Comparison of ENCODE assay signal across 1 cellular context in the genomic region with DNA sequence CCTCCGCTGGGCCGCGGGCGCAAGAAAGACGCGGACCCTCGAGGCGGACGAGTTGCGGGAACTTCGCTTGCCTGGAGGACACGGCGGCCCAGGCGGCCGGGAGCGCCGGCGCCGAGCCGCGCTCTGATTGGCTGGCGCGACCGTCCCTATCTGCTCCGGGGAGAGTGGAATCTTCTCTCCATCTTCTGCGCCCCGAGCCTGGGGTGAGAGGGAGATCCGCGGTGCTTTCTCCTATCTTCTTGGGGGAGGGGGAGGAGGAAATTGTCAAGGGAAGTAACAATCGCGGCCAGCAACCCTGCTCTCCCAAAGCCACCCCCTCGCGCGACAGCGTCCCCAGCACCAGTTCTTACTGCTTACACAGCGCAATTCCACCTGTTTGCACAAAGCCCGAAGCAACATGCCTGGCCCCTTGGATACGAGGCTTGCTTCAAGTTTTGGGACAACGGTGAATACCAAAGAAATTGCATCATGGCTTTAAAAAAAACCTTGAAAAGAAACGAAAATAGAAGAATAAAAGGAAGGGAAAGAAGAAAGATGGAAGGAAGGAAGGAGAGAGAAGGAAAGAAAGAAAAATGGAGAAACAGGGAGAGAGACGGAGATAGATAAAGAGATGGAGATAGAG.
TF ChIP-seq lines count a peak whose summit lies in the region.

No MANE protein-coding gene starts in this region.

TF ChIP-seq in HEK293, 187 proteins besides CTCF, POLR2A, EP300 and RAD21 (continued from another document):
- TF ChIP-seq, protein P1, sequence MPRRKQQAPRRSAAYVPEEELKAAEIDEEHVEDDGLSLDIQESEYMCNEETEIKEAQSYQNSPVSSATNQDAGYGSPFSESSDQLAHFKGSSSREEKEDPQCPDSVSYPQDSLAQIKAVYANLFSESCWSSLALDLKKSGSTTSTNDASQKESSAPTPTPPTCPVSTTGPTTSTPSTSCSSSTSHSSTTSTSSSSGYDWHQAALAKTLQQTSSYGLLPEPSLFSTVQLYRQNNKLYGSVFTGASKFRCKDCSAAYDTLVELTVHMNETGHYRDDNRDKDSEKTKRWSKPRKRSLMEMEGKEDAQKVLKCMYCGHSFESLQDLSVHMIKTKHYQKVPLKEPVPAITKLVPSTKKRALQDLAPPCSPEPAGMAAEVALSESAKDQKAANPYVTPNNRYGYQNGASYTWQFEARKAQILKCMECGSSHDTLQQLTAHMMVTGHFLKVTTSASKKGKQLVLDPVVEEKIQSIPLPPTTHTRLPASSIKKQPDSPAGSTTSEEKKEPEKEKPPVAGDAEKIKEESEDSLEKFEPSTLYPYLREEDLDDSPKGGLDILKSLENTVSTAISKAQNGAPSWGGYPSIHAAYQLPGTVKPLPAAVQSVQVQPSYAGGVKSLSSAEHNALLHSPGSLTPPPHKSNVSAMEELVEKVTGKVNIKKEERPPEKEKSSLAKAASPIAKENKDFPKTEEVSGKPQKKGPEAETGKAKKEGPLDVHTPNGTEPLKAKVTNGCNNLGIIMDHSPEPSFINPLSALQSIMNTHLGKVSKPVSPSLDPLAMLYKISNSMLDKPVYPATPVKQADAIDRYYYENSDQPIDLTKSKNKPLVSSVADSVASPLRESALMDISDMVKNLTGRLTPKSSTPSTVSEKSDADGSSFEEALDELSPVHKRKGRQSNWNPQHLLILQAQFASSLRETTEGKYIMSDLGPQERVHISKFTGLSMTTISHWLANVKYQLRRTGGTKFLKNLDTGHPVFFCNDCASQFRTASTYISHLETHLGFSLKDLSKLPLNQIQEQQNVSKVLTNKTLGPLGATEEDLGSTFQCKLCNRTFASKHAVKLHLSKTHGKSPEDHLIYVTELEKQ (tag by site-specific recombination; IDR thresholded peaks at IDR 0.05; ENCODE audit: borderline replicate concordance) = no peak
- TF ChIP-seq ZNF112 (tag by site-specific recombination; IDR thresholded peaks at IDR 0.05) (no peak), SCRT2 (tag by site-specific recombination; IDR thresholded peaks at IDR 0.05) (peak; percentile 95), ZNF133 (tag by site-specific recombination; IDR thresholded peaks at IDR 0.05) (no peak), ZNF350 (tag by site-specific recombination; IDR thresholded peaks at IDR 0.05) (no peak), SCRT1 (tag by site-specific recombination; IDR thresholded peaks at IDR 0.05; ENCODE audit: borderline replicate concordance) (peak; percentile 80; the same call in 1 of the 2 replicates), ZIC2 (tag by site-specific recombination; IDR thresholded peaks at IDR 0.05) (no peak), ZNF292 (tag by site-specific recombination; IDR thresholded peaks at IDR 0.05; ENCODE audit: borderline replicate concordance, low read depth) (no peak), ZNF510 (tag by site-specific recombination; IDR thresholded peaks at IDR 0.05; ENCODE audit: insufficient replicate concordance) (no peak), ZNF248 (tag by site-specific recombination; IDR thresholded peaks at IDR 0.05) (no peak), ZNF341 (tag by site-specific recombination; IDR thresholded peaks at IDR 0.05; ENCODE audit: low read depth) (0 out of 2 replicates have a peak, but pooled peaks have one; percentile 22), ZNF121 (tag by site-specific recombination; IDR thresholded peaks at IDR 0.05) (no peak), ZNF830 (tag by site-specific recombination; IDR thresholded peaks at IDR 0.05; ENCODE audit: low read depth) (no peak), ZNF174 (tag by site-specific recombination; IDR thresholded peaks at IDR 0.05) (no peak), ZSCAN30 (tag by site-specific recombination; IDR thresholded peaks at IDR 0.05) (no peak), ZNF114 (tag by site-specific recombination; IDR thresholded peaks at IDR 0.05) (no peak), ZNF302 (tag by site-specific recombination; IDR thresholded peaks at IDR 0.05; ENCODE audit: low read depth) (no peak), ZNF19 (tag by site-specific recombination; IDR thresholded peaks at IDR 0.05; ENCODE audit: low read depth) (no peak), ZNF843 (tag by site-specific recombination; IDR thresholded peaks at IDR 0.05) (no peak), ZNF223 (tag by site-specific recombination; IDR thresholded peaks at IDR 0.05) (no peak), ZNF366 (tag by site-specific recombination; conservative IDR thresholded peaks at IDR 0.05) (peak; percentile 68), ZNF274 (IDR thresholded peaks at IDR 0.05; ENCODE audit: low read length) (no peak), ZNF274 (tag by site-specific recombination; IDR thresholded peaks at IDR 0.05; ENCODE audit: borderline replicate concordance) (no peak), ZNF544 (tag by site-specific recombination; IDR thresholded peaks at IDR 0.05) (no peak)
- TF ChIP-seq, protein P2, sequence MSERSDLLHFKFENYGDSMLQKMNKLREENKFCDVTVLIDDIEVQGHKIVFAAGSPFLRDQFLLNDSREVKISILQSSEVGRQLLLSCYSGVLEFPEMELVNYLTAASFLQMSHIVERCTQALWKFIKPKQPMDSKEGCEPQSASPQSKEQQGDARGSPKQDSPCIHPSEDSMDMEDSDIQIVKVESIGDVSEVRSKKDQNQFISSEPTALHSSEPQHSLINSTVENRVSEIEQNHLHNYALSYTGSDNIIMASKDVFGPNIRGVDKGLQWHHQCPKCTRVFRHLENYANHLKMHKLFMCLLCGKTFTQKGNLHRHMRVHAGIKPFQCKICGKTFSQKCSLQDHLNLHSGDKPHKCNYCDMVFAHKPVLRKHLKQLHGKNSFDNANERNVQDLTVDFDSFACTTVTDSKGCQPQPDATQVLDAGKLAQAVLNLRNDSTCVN (tag by site-specific recombination; optimal IDR thresholded peaks at IDR 0.05) = peak; percentile 36
- TF ChIP-seq, protein P3, sequence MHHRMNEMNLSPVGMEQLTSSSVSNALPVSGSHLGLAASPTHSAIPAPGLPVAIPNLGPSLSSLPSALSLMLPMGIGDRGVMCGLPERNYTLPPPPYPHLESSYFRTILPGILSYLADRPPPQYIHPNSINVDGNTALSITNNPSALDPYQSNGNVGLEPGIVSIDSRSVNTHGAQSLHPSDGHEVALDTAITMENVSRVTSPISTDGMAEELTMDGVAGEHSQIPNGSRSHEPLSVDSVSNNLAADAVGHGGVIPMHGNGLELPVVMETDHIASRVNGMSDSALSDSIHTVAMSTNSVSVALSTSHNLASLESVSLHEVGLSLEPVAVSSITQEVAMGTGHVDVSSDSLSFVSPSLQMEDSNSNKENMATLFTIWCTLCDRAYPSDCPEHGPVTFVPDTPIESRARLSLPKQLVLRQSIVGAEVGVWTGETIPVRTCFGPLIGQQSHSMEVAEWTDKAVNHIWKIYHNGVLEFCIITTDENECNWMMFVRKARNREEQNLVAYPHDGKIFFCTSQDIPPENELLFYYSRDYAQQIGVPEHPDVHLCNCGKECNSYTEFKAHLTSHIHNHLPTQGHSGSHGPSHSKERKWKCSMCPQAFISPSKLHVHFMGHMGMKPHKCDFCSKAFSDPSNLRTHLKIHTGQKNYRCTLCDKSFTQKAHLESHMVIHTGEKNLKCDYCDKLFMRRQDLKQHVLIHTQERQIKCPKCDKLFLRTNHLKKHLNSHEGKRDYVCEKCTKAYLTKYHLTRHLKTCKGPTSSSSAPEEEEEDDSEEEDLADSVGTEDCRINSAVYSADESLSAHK (tag by site-specific recombination; IDR thresholded peaks at IDR 0.05) = no peak
- TF ChIP-seq, protein P4, sequence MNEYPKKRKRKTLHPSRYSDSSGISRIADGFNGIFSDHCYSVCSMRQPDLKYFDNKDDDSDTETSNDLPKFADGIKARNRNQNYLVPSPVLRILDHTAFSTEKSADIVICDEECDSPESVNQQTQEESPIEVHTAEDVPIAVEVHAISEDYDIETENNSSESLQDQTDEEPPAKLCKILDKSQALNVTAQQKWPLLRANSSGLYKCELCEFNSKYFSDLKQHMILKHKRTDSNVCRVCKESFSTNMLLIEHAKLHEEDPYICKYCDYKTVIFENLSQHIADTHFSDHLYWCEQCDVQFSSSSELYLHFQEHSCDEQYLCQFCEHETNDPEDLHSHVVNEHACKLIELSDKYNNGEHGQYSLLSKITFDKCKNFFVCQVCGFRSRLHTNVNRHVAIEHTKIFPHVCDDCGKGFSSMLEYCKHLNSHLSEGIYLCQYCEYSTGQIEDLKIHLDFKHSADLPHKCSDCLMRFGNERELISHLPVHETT (tag by site-specific recombination; IDR thresholded peaks at IDR 0.05) = no peak
- TF ChIP-seq, protein P5, sequence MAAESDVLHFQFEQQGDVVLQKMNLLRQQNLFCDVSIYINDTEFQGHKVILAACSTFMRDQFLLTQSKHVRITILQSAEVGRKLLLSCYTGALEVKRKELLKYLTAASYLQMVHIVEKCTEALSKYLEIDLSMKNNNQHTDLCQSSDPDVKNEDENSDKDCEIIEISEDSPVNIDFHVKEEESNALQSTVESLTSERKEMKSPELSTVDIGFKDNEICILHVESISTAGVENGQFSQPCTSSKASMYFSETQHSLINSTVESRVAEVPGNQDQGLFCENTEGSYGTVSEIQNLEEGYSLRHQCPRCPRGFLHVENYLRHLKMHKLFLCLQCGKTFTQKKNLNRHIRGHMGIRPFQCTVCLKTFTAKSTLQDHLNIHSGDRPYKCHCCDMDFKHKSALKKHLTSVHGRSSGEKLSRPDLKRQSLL (tag by site-specific recombination; IDR thresholded peaks at IDR 0.05) = no peak
- TF ChIP-seq, protein P6, sequence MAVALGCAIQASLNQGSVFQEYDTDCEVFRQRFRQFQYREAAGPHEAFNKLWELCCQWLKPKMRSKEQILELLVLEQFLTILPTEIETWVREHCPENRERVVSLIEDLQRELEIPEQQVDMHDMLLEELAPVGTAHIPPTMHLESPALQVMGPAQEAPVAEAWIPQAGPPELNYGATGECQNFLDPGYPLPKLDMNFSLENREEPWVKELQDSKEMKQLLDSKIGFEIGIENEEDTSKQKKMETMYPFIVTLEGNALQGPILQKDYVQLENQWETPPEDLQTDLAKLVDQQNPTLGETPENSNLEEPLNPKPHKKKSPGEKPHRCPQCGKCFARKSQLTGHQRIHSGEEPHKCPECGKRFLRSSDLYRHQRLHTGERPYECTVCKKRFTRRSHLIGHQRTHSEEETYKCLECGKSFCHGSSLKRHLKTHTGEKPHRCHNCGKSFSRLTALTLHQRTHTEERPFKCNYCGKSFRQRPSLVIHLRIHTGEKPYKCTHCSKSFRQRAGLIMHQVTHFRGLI (tag by site-specific recombination; IDR thresholded peaks at IDR 0.05) = no peak
- TF ChIP-seq, protein P7, sequence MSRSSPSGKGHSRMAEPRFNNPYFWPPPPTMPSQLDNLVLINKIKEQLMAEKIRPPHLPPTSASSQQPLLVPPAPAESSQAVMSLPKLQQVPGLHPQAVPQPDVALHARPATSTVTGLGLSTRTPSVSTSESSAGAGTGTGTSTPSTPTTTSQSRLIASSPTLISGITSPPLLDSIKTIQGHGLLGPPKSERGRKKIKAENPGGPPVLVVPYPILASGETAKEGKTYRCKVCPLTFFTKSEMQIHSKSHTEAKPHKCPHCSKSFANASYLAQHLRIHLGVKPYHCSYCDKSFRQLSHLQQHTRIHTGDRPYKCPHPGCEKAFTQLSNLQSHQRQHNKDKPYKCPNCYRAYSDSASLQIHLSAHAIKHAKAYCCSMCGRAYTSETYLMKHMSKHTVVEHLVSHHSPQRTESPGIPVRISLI (tag by site-specific recombination; IDR thresholded peaks at IDR 0.05) = no peak
